Comparison of ENCODE assay signal across 8 cellular contexts in genomic region chr5:123422433-123423277, GRCh38. TPM values are rescaled to one million over a fixed set of nuclear protein-coding genes. Genes with fewer than 3 reads are reported as not detected.
A peak's percentile ranks its signal among the peaks of the same experiment; 100 is the strongest.
DNase-seq lines count a peak whose midpoint lies in the region; ATAC-seq and TF ChIP-seq lines count a peak whose summit lies in the region.

No MANE protein-coding gene starts in this region.

- ATAC-seq in GM21529 (IDR thresholded peaks at IDR 0.05; ENCODE audit: unreplicated experiment) (peak; percentile 18), activated B cell treated with CpG ODN at 0.5 μM for 24 hours (ENCODE audit: low read depth) (peak; percentile 1)

- no peak overlapping the region for H3K27ac Mint-ChIP-seq in activated B cell treated with CpG ODN at 0.5 μM for 24 hours

- peaks cover 2% of the 10 kb centered on the region for H3K9me3 Mint-ChIP-seq in activated B cell treated with CpG ODN at 0.5 μM for 24 hours

- H3K27me3 ChIP-seq in HUES64 (ENCODE audit: insufficient read depth, low read length): no peaks in the 10 kb centered on the region

- H3K4me3 Mint-ChIP-seq in activated B cell treated with CpG ODN at 0.5 μM for 24 hours: no peak overlapping the region

- peaks cover 7% of the 10 kb centered on the region for H3K36me3 ChIP-seq in HUES64 (ENCODE audit: insufficient read depth, low read length)

- intact Hi-C loops in activated B cell treated with CpG ODN at 0.5 μM for 24 hours (cut with micrococcal nuclease): loop anchor here (1.0 to 5.0 kb wide), 10 partner anchors 24 to 1460 kb away; partner anchors contain the start of genes CSNK1G3, SNX2, SNX24 and SRFBP1

- WGBS in HUES64: under 1% methylated on average over 45 of the region's 45 CpGs

- peak overlapping the region; percentile 79 for H3K27ac ChIP-seq in HUES64 (ENCODE audit: low read depth, low read length)

- no peaks in the 10 kb centered on the region for H3K9me3 ChIP-seq in HUES64 (ENCODE audit: insufficient read depth, low read depth, low read length)

- no peak for TF ChIP-seq CTCF in activated B cell treated with CpG ODN at 0.5 μM for 24 hours (IDR thresholded peaks at IDR 0.05)

- peaks cover 14% of the 10 kb centered on the region for H3K4me1 Mint-ChIP-seq in activated B cell treated with CpG ODN at 0.5 μM for 24 hours

- CTCF ChIA-PET in activated B cell treated with CpG ODN at 0.5 μM for 24 hours (lab: Charles Lee): interaction anchor here (0.7 to 2.9 kb wide), 19 partner anchors 11 to 906 kb away, joined by 3 to 43 read pairs (median 5); partner anchors contain the start of gene CSNK1G3

- POLR2A ChIA-PET in activated B cell treated with CpG ODN at 0.5 μM for 24 hours (lab: Charles Lee): interaction anchor here (0.5 to 3.0 kb wide), 37 partner anchors 10 to 1326 kb away, joined by 3 to 108 read pairs (median 5); partner anchors contain the start of gene CSNK1G3

- H3K4me1 ChIP-seq in HUES64 (ENCODE audit: insufficient read depth, low read length): peaks cover 4% of the 10 kb centered on the region; the same call in 1 of the 2 replicates

- H3K9ac ChIP-seq in HUES64 (ENCODE audit: low read depth, low read length): peak overlapping the region; percentile 81

- no peaks in the 10 kb centered on the region for H3K27me3 Mint-ChIP-seq in activated B cell treated with CpG ODN at 0.5 μM for 24 hours

- H3K4me3 ChIP-seq in HUES64 (ENCODE audit: low read length): peak overlapping the region; percentile 92

- DNase-seq in NCI-H524 (lab: John Stamatoyannopoulos, UW): peak; percentile 34 to 54
- no peak for DNase-seq in NCI-H524 treated with DMSO at 0.1 percent for 48 hours (lab: John Stamatoyannopoulos, UW)
- no peak for DNase-seq in activated B cell treated with CpG ODN at 0.5 μM for 24 hours
- DNase-seq in foreskin melanocyte: peak; percentile 14
- DNase-seq in occipital lobe (lab: John Stamatoyannopoulos, UW): peak; percentile 42
- no peak for DNase-seq in UCSD-AML1 (lab: John Stamatoyannopoulos, UW; ENCODE audit: unreplicated experiment)

- peaks cover 14% of the 10 kb centered on the region for H3K36me3 Mint-ChIP-seq in activated B cell treated with CpG ODN at 0.5 μM for 24 hours (ENCODE audit: low read depth)

RNA-seq across cellular contexts. Expression of gene CEP120, which starts 0.5 kb away (rescaled TPM):
- 10.2 TPM for polyA plus RNA-seq in HUES64 (2013, experiment 1 of 2)
- polyA plus RNA-seq in HUES64 (2013, experiment 2 of 2): 11.8 TPM
- total RNA-seq in activated B cell treated with CpG ODN at 0.5 μM for 24 hours: 39.2 and 43.1 TPM in 2 replicates
- 42.0 TPM for total RNA-seq in occipital lobe

Comparison
In these comparisons a context has a peak if more than half of its experiments do, and no peak if none do; other contexts are left out.
1. DNase-seq: peak in NCI-H524 (2 of 2), foreskin melanocyte (single experiment) and occipital lobe (single experiment); none in NCI-H524 treated with DMSO at 0.1 percent for 48 hours (single experiment), activated B cell treated with CpG ODN at 0.5 μM for 24 hours (single experiment) and UCSD-AML1 (single experiment).